Comparison of ENCODE assay signal across 24 cellular contexts in the genomic region with DNA sequence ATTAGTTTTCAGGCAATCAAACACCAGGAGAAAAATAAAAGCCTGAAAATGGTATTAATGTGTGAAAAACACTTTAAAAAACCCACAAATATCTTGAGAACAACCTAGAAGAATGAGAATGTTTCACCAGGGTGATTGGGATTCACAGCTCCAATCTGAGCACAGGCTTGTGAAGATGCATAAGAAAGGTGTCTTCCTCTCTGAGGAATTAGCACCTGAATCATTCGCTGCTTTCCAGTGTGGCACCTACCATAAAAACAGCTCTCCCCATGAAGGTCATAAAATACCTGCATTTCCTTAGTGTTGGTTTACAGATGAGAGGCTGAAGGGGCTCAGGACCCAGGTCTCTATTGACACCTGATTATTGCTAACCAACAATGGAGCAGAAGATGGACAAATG.
DNase-seq lines count a peak whose midpoint lies in the region; ATAC-seq, FAIRE-seq and TF ChIP-seq lines count a peak whose summit lies in the region.
"Had no signal": no experiment of that assay in that cellular context is flagged by ENCODE, and none has a peak within 500 bp of the region (broad histone marks: within the 10 kb centered on the region; RNA-seq: fewer than 3 reads in every experiment).

No MANE protein-coding gene starts in this region.

- TF ChIP-seq CTCF in H1 (IDR thresholded peaks at IDR 0.05; ENCODE audit: control extremely low read depth in 1 of 3, insufficient read depth in 1 of 3, low read depth in 1 of 3, low read length in 3 of 3) (no peak), CD14-positive monocyte (IDR thresholded peaks at IDR 0.05) (no peak)

- H4K91ac ChIP-seq in H1 (replicated peaks; ENCODE audit: insufficient read length, low read length): no peak overlapping the region

- no peak overlapping the region for H3K9ac ChIP-seq in BLaER1
- no peak overlapping the region for H3K9ac ChIP-seq in HUES48 (ENCODE audit: low read depth, low read length)
- H3K9ac ChIP-seq in H1 (replicated peaks in 1 of 4; ENCODE audit: extremely low read depth in 1 of 4, low read depth in 3 of 4, low read length in 3 of 4): no peak overlapping the region
- H3K9ac ChIP-seq: KMS-11 had no signal

- no peak overlapping the region for H2BK20ac ChIP-seq in H1 (ENCODE audit: low read length)

- peak; percentile 65 for FAIRE-seq in H1 (lab: Jason Lieb, UNC)
- FAIRE-seq: A549, GM12878, H54, HTR-8/SVneo had no signal

- no peak overlapping the region for H3K23ac ChIP-seq in H1 (ENCODE audit: insufficient read length)

- H4K5ac ChIP-seq in H1 (ENCODE audit: insufficient read length, low read depth, low read length): no peak overlapping the region

- H3K18ac ChIP-seq in H1 (ENCODE audit: extremely low read depth, low read length): no peak overlapping the region

- H4K20me1 ChIP-seq in BLaER1 (no peaks in the 10 kb centered on the region), H1 (replicated peaks in 1 of 2; ENCODE audit: control insufficient read depth in 1 of 2, insufficient read depth in 2 of 2, low read length in 2 of 2) (no peaks in the 10 kb centered on the region)

- no peak for DNase-seq in H1 (ENCODE audit: low read depth in 1 of 2, low spot score in 2 of 2)
- DNase-seq in iPS DF 6.9 (ENCODE audit: low read depth, low spot score): peak; percentile 13
- DNase-seq in KG1 (lab: John Stamatoyannopoulos, UW): no peak
- no peak for DNase-seq in CD14-positive monocyte (ENCODE audit: low spot score)
- DNase-seq in T-cell: no peak
- DNase-seq: AML-193; CD4-positive, CD25-positive, alpha-beta regulatory T cell; CD8-positive, alpha-beta memory T cell; COR-L47; DMS 273 treated with DMSO at 0.1 percent for 48 hours; DMS53; DND-41; EL; HFFc6 had no signal

- TF ChIP-seq RAD21 in H1 (IDR thresholded peaks at IDR 0.05 in 1 of 2, conservative IDR thresholded peaks at IDR 0.05 in 1 of 2; ENCODE audit: low read depth in 2 of 2, low read length in 2 of 2): no peak

- H2BK15ac ChIP-seq in H1 (ENCODE audit: low read length): no peak overlapping the region

- H3K27ac Mint-ChIP-seq in CD14-positive monocyte (no peak overlapping the region), T-cell (no peak overlapping the region)
- H3K27ac Mint-ChIP-seq: CD4-positive, CD25-positive, alpha-beta regulatory T cell; CD8-positive, alpha-beta memory T cell; HFFc6 had no signal

- H3K4me2 ChIP-seq in BLaER1: peak overlapping the region; percentile 71
- H3K4me2 ChIP-seq in H1 (ENCODE audit: insufficient read depth in 1 of 2, low read depth in 2 of 2, low read length in 2 of 2): peak overlapping the region; percentile 31 to 43; a peak in 1 of 4 replicates
- H3K4me2 ChIP-seq: A549, KMS-11 had no signal

- H3K4me3 ChIP-seq in BLaER1 (no peak overlapping the region), HUES48 (ENCODE audit: low read depth, low read length) (no peak overlapping the region), H1 (ENCODE audit: extremely low read depth in 1 of 4, insufficient read depth in 2 of 4, low read depth in 3 of 4, low read length in 4 of 4) (peak overlapping the region in 1 of 4 experiments; percentile 27; a peak in 1 of 8 replicates), iPS DF 6.9 (ENCODE audit: low read length) (no peak overlapping the region)
- H3K4me3 ChIP-seq: A549, GM12878 had no signal

- H3K4ac ChIP-seq in H1 (replicated peaks; ENCODE audit: insufficient read length, low read depth, low read length): no peak overlapping the region

- no peak overlapping the region for H4K8ac ChIP-seq in H1 (ENCODE audit: extremely low read depth, insufficient read depth, low read length)

- H3K9me3 Mint-ChIP-seq in CD14-positive monocyte (peaks cover 0 to 7% (median 2%) of the 10 kb centered on the region in 7 donors), T-cell (peaks cover 0 to 12% (median 0%) of the 10 kb centered on the region in 3 donors)

- H3K27ac ChIP-seq in BLaER1: peak overlapping the region; percentile 22
- peak overlapping the region; percentile 59 for H3K27ac ChIP-seq in HUES48 (ENCODE audit: low read depth, low read length)
- H3K27ac ChIP-seq in H1 (ENCODE audit: low read depth, low read length): no peak overlapping the region
- H3K27ac ChIP-seq in iPS DF 6.9 (ENCODE audit: low read length): no peak overlapping the region
- H3K27ac ChIP-seq: 22Rv1, A549, KMS-11 had no signal

- intact Hi-C loops in CD14-positive monocyte (cut with micrococcal nuclease): no loop called here

- CTCF ChIA-PET in H1 (lab: Charles Lee; ENCODE audit: partially characterized antibody) (interaction anchor here (0.6 kb wide), 1 partner anchor 509 kb away, joined by 3 read pairs; no protein-coding TSS in a partner anchor), T-cell (lab: Charles Lee) (no interaction called here)

- H3K79me2 ChIP-seq in H1 (ENCODE audit: control insufficient read depth in 1 of 2, insufficient read depth in 2 of 2, low read length in 2 of 2): no peaks in the 10 kb centered on the region

- peak overlapping the region; percentile 89; the same call in 1 of the 2 replicates for H2BK5ac ChIP-seq in H1 (ENCODE audit: low read depth, low read length)

- H3K4me1 Mint-ChIP-seq in CD14-positive monocyte (no peaks in the 10 kb centered on the region), T-cell (no peaks in the 10 kb centered on the region)
- H3K4me1 Mint-ChIP-seq: CD4-positive, CD25-positive, alpha-beta regulatory T cell; CD8-positive, alpha-beta memory T cell had no signal

- H2BK120ac ChIP-seq in H1 (replicated peaks; ENCODE audit: low read depth, low read length): no peak overlapping the region

- H2AFZ ChIP-seq in H1 (ENCODE audit: low read length): no peak overlapping the region

- no peak overlapping the region for H3K14ac ChIP-seq in H1 (ENCODE audit: insufficient read length)

- H3K36me3 Mint-ChIP-seq in CD14-positive monocyte (no peaks in the 10 kb centered on the region), T-cell (no peaks in the 10 kb centered on the region)
- H3K36me3 Mint-ChIP-seq: CD4-positive, CD25-positive, alpha-beta regulatory T cell; CD8-positive, alpha-beta memory T cell had no signal

- no peak overlapping the region for H3K56ac ChIP-seq in H1 (replicated peaks; ENCODE audit: insufficient read length, low read depth, low read length)

- peaks cover 0 to 1% (median 0%) of the 10 kb centered on the region in 3 donors for H3K27me3 Mint-ChIP-seq in CD14-positive monocyte (ENCODE audit: low read depth in 3 of 3)
- peaks cover 0 to 3% of the 10 kb centered on the region in 2 donors for H3K27me3 Mint-ChIP-seq in T-cell
- H3K27me3 Mint-ChIP-seq: CD4-positive, CD25-positive, alpha-beta regulatory T cell had no signal

- no peaks in the 10 kb centered on the region for H3K36me3 ChIP-seq in BLaER1
- no peaks in the 10 kb centered on the region for H3K36me3 ChIP-seq in HUES48 (ENCODE audit: control insufficient read depth, insufficient read depth, low read length)
- H3K36me3 ChIP-seq in H1 (ENCODE audit: control insufficient read depth in 2 of 4, insufficient read depth in 4 of 4, low read length in 3 of 4): no peaks in the 10 kb centered on the region
- no peaks in the 10 kb centered on the region for H3K36me3 ChIP-seq in iPS DF 6.9 (ENCODE audit: control insufficient read depth, insufficient read depth, low read length)

- TF ChIP-seq EP300 in H1 (IDR thresholded peaks at IDR 0.05; ENCODE audit: borderline replicate concordance in 1 of 2, low read depth in 2 of 2, low read length in 2 of 2): no peak

- no peak for TF ChIP-seq POLR2A in H1 (IDR thresholded peaks at IDR 0.05; ENCODE audit: control extremely low read depth in 1 of 2, low read depth in 2 of 2, low read length in 2 of 2)

- POLR2A ChIA-PET in H1 (lab: Charles Lee; ENCODE audit: partially characterized antibody): no interaction called here
- POLR2A ChIA-PET in T-cell (lab: Charles Lee): no interaction called here

- ATAC-seq in T-cell (replicated peaks in 1 of 4): no peak
- ATAC-seq in GM18520 (IDR thresholded peaks at IDR 0.05; ENCODE audit: unreplicated experiment): no peak
- ATAC-seq: A549, GM12878, HCT116 had no signal

- no peak overlapping the region for H2AK5ac ChIP-seq in H1 (ENCODE audit: low read depth, low read length)

- 55% methylated on average over 1 of the region's 1 CpG; no CpG with 5 or more reads in 1 of the 2 experiments for WGBS in H1 (ENCODE audit: extremely low coverage in 1 of 2, insufficient coverage in 1 of 2, insufficient read length in 1 of 2, insufficient replicate concordance in 2 of 2, low coverage in 1 of 2, low lambda C conversion rate in 2 of 2, missing lambda C conversion rate in 1 of 2), 2 experiments
- no CpG with 5 or more reads among the region's 1 CpG for WGBS in iPS DF 6.9 (ENCODE audit: insufficient coverage, insufficient read length)

- H2BK12ac ChIP-seq in H1 (ENCODE audit: low read depth, low read length): no peak overlapping the region

- no peak overlapping the region for H3K4me3 Mint-ChIP-seq in CD14-positive monocyte
- H3K4me3 Mint-ChIP-seq in T-cell: no peak overlapping the region
- H3K4me3 Mint-ChIP-seq: CD4-positive, CD25-positive, alpha-beta regulatory T cell; CD8-positive, alpha-beta memory T cell; HFFc6 had no signal

- H3K23me2 ChIP-seq in H1 (ENCODE audit: low read depth, low read length): no peaks in the 10 kb centered on the region

- H3K27me3 ChIP-seq in BLaER1 (no peaks in the 10 kb centered on the region), HUES48 (ENCODE audit: control insufficient read depth, insufficient read depth, low read length) (no peaks in the 10 kb centered on the region), H1 (replicated peaks in 1 of 4; ENCODE audit: control insufficient read depth in 3 of 4, extremely low read depth in 1 of 4, insufficient read depth in 3 of 4, low read length in 3 of 4) (no peaks in the 10 kb centered on the region), iPS DF 6.9 (ENCODE audit: control insufficient read depth, insufficient read depth, low read length) (no peaks in the 10 kb centered on the region)

- no peaks in the 10 kb centered on the region; the same call in 1 of the 2 replicates for H3K9me3 ChIP-seq in BLaER1
- H3K9me3 ChIP-seq in HUES48 (ENCODE audit: control insufficient read depth, insufficient read depth, low read length): no peaks in the 10 kb centered on the region
- H3K9me3 ChIP-seq in H1 (ENCODE audit: insufficient read depth in 2 of 2, low read depth in 1 of 2, low read length in 1 of 2): 0 out of 4 replicates have a peak, but pooled peaks cover 0 to 4% of the 10 kb centered on the region in 2 experiments
- H3K9me3 ChIP-seq in iPS DF 6.9 (ENCODE audit: control insufficient read depth, insufficient read depth, low read length): no peaks in the 10 kb centered on the region
- H3K9me3 ChIP-seq: A549 had no signal

- peaks cover 54% of the 10 kb centered on the region for H3K4me1 ChIP-seq in BLaER1
- peaks cover 28% of the 10 kb centered on the region for H3K4me1 ChIP-seq in HUES48 (ENCODE audit: control insufficient read depth, insufficient read depth, low read length)
- peaks cover 0 to 19% (median 17%) of the 10 kb centered on the region in 4 experiments; a peak in 6 of 7 replicates for H3K4me1 ChIP-seq in H1 (replicated peaks in 1 of 4; ENCODE audit: control insufficient read depth in 3 of 4, insufficient read depth in 4 of 4, low read length in 3 of 4)
- H3K4me1 ChIP-seq in iPS DF 6.9 (ENCODE audit: control insufficient read depth, insufficient read depth, low read length): 0 out of 2 replicates have a peak, but pooled peaks cover 1% of the 10 kb centered on the region
- H3K4me1 ChIP-seq: A549 had no signal

- no peaks in the 10 kb centered on the region for H3K79me1 ChIP-seq in H1 (ENCODE audit: low read depth, low read length)

TF ChIP-seq in H1, 55 proteins besides CTCF, POLR2A, EP300 and RAD21 (continues in another document):
- TF ChIP-seq RBBP5 (IDR thresholded peaks at IDR 0.05; ENCODE audit: borderline replicate concordance, low read depth, low read length): no peak

Comparison
In these comparisons a context has a peak if more than half of its experiments do, and no peak if none do; other contexts are left out.
1. H3K27ac ChIP-seq: peak in BLaER1 (single experiment) and HUES48 (single experiment); none in H1 (single experiment) and iPS DF 6.9 (single experiment).